Comparison of ENCODE assay signal across 26 cellular contexts in the genomic region with DNA sequence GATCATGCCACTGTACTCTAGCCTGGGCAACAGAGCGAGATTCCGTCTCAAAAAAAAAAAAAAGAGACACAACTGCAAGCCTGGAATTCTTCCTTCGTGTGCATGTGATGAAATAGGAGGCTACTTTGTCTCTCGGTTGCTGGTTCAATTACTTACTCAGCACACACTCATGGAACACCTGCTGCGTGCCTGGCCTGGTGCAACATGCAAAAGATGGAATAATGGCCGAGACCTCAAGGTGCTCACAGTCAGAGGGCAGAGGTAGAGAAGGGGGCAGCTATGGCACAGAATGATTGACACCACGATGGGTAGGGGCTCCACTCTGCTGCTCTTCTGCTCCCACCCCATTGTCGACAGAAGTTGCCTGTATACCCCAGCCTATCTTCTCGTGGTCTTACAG.
"Had no signal": no experiment of that assay in that cellular context is flagged by ENCODE, and none has a peak within 500 bp of the region (broad histone marks: within the 10 kb centered on the region; RNA-seq: fewer than 3 reads in every experiment).

No MANE protein-coding gene starts in this region.

- DNase-seq: stimulated activated CD4-positive, alpha-beta T cell treated with anti-CD3 and anti-CD28 coated beads, Interleukin-2, amount 100 ng/mL, for 48 hours; stimulated activated CD4-positive, alpha-beta T cell treated with anti-CD3 and anti-CD28 coated beads, Interleukin-4, amount 100 ng/mL, for 1 hour; stimulated activated CD4-positive, alpha-beta T cell treated with anti-CD3 and anti-CD28 coated beads, Interleukin-4, amount 100 ng/mL, for 24 hours; stimulated activated CD4-positive, alpha-beta T cell treated with anti-CD3 and anti-CD28 coated beads, Interleukin-4, amount 100 ng/mL, for 4 hours; stimulated activated CD8-positive, alpha-beta memory T cell treated with anti-CD3 and anti-CD28 coated beads, Interleukin-4, amount 100 ng/mL, for 48 hours; stimulated activated naive B cell treated with anti-CD40 and anti-IgM and Interleukin-4, amounts not matched to agents 10 μg/mL and 1 μg/mL and 100 μg/mL, for 72 hours; stimulated activated naive CD4-positive, alpha-beta T cell; stimulated activated naive CD4-positive, alpha-beta T cell treated with Interleukin-2 at 50 U/mL for 16 hours; stimulated activated naive CD8-positive, alpha-beta T cell treated with anti-CD3 and anti-CD28 coated beads, Interleukin-15, amount 100 ng/mL, for 72 hours; stimulated activated naive CD8-positive, alpha-beta T cell treated with anti-CD3 and anti-CD28 coated beads, Interleukin-15, Interleukin-2, amounts not matched to agents 100 U/mL and 50 U/mL, for 24 hours; stomach; substantia nigra; testis; thyroid gland; tibial artery; transverse colon; trophoblast cell; upper lobe of right lung; uterus had no signal

- H3K27me3 ChIP-seq: stomach, suprapubic skin, testis, thyroid gland, tibial artery, tibial nerve, transverse colon, upper lobe of left lung, upper lobe of right lung, uterus, vagina had no signal

- H3K36me3 ChIP-seq: stomach, suprapubic skin, thoracic aorta, thyroid gland, tibial artery, tibial nerve, transverse colon, upper lobe of left lung, upper lobe of right lung, uterus, vagina had no signal

- H3K4me3 ChIP-seq: stomach, suprapubic skin, testis, thoracic aorta, thyroid gland, tibial artery, tibial nerve, transverse colon, upper lobe of left lung, upper lobe of right lung, uterus, vagina had no signal

- H3K4me1 ChIP-seq: stomach, suprapubic skin, testis, thyroid gland, tibial artery, tibial nerve, transverse colon, upper lobe of left lung, upper lobe of right lung, uterus had no signal

- ATAC-seq: stimulated activated effector memory CD8-positive, alpha-beta T cell treated with anti-CD3 and anti-CD28 coated beads, Interleukin-12 subunit alpha, Interleukin-12 subunit beta, amount 100 ng/mL, for 72 hours; stimulated activated memory B cell treated with anti-CD40 and anti-IgM and Interleukin-4, amounts not matched to agents 10 μg/mL and 1 μg/mL and 100 μg/mL, for 72 hours; stimulated activated naive B cell treated with anti-CD40 and anti-IgM and Interleukin-4, amounts not matched to agents 10 μg/mL and 1 μg/mL and 100 μg/mL, for 72 hours; stimulated activated naive CD8-positive, alpha-beta T cell treated with anti-CD3 and anti-CD28 coated beads, Interleukin-15, amount 100 ng/mL, for 72 hours; stimulated activated naive CD8-positive, alpha-beta T cell treated with anti-CD3 and anti-CD28 coated beads, Interleukin-15, Interleukin-2, amounts not matched to agents 100 U/mL and 50 U/mL, for 24 hours; upper lobe of right lung had no signal

- H3K9me3 ChIP-seq: stomach, suprapubic skin, testis, thoracic aorta, thyroid gland, tibial artery, transverse colon, upper lobe of left lung, upper lobe of right lung, uterus, vagina had no signal

- H3K27ac ChIP-seq: stomach, suprapubic skin, testis, thoracic aorta, thyroid gland, tibial artery, tibial nerve, transverse colon, upper lobe of left lung, upper lobe of right lung, uterus, vagina had no signal
